In the genomic region with DNA sequence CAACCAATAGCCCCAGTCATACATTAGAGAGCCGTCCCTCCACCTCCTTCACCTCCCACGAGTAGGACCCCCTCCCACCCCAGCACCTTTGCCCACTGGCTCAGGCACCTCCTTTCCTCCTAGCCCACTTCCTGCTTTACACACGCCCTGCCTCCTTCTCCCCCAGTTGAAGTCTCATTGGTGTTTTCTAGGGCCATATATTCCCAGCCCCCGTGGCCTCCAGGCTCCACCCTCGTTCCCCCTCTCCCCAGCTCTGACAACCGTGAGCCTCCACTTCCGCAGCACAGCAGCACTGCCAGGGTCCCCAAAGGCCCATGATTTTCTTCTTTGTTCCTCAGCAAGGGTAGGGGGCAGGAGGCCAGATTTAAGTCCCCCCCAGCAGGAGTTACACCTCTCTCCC, we compare ENCODE assay signal across 29 cellular contexts.
DNase-seq lines count a peak whose midpoint lies in the region; ATAC-seq and TF ChIP-seq lines count a peak whose summit lies in the region.
"Had no signal": no experiment of that assay in that cellular context is flagged by ENCODE, and none has a peak within 500 bp of the region (broad histone marks: within the 10 kb centered on the region; RNA-seq: fewer than 3 reads in every experiment).

No MANE protein-coding gene starts in this region.

- peak overlapping the region; percentile 46 for H3K27ac Mint-ChIP-seq in activated naive CD8-positive, alpha-beta T cell
- peak overlapping the region; percentile 27 to 94 (median 88) for H3K27ac Mint-ChIP-seq in naive thymus-derived CD8-positive, alpha-beta T cell
- H3K27ac Mint-ChIP-seq: activated T-helper 2 cell treated with anti-CD3 and anti-CD28 coated beads, Interferon-gamma antibody, Interleukin-2, Interleukin-4, amounts not matched to agents 10 μg/mL and 5 μg/mL and 100 μg/mL, durations not matched to agents 14 hours and 24 hours and 36 hours; CD4-positive, alpha-beta T cell; GM23338; progenitor cell of endocrine pancreas had no signal

- no peaks in the 10 kb centered on the region for H3K9me3 ChIP-seq in upper lobe of right lung
- H3K9me3 ChIP-seq: neutrophil, sigmoid colon, thyroid gland had no signal

- intact Hi-C loops in upper lobe of right lung (cut with DNase I), result no loop called here

- no peaks in the 10 kb centered on the region for H3K36me3 ChIP-seq in upper lobe of right lung
- H3K36me3 ChIP-seq: brain microvascular endothelial cell, neutrophil, sigmoid colon, thyroid gland had no signal

- H3K27me3 Mint-ChIP-seq in activated naive CD8-positive, alpha-beta T cell, result no peaks in the 10 kb centered on the region
- no peaks in the 10 kb centered on the region for H3K27me3 Mint-ChIP-seq in naive thymus-derived CD8-positive, alpha-beta T cell
- H3K27me3 Mint-ChIP-seq: CD4-positive, alpha-beta T cell had no signal

- H3K9me3 Mint-ChIP-seq in activated naive CD8-positive, alpha-beta T cell (ENCODE audit: low read depth), result no peaks in the 10 kb centered on the region
- peaks cover 0 to 3% (median 0%) of the 10 kb centered on the region in 9 donors for H3K9me3 Mint-ChIP-seq in naive thymus-derived CD8-positive, alpha-beta T cell
- H3K9me3 Mint-ChIP-seq: CD4-positive, alpha-beta T cell had no signal

- H3K4me3 ChIP-seq in upper lobe of right lung, result no peak overlapping the region
- H3K4me3 ChIP-seq: GM23338, lung, sigmoid colon, thyroid gland had no signal

- H3K4me3 Mint-ChIP-seq in activated naive CD8-positive, alpha-beta T cell, result no peak overlapping the region
- H3K4me3 Mint-ChIP-seq in naive thymus-derived CD8-positive, alpha-beta T cell, result peak overlapping the region in 8 of 10 donors; percentile 42 to 67 (median 60)
- H3K4me3 Mint-ChIP-seq: CD4-positive, alpha-beta T cell; GM23338 had no signal

- POLR2A ChIA-PET in naive thymus-derived CD8-positive, alpha-beta T cell (lab: Charles Lee), result interaction anchor here (0.5 to 2.8 kb wide), 6 partner anchors 8 to 644 kb away, joined by 3 to 15 read pairs (median 3); partner anchors contain the start of gene TNRC6C

- H3K36me3 Mint-ChIP-seq in activated naive CD8-positive, alpha-beta T cell, result no peaks in the 10 kb centered on the region
- H3K36me3 Mint-ChIP-seq in naive thymus-derived CD8-positive, alpha-beta T cell, result no peaks in the 10 kb centered on the region

- H3K27me3 ChIP-seq in upper lobe of right lung, result no peaks in the 10 kb centered on the region
- H3K27me3 ChIP-seq: foreskin keratinocyte, sigmoid colon, thyroid gland had no signal

- H3K27ac ChIP-seq in upper lobe of right lung, result no peak overlapping the region
- H3K27ac ChIP-seq: brain microvascular endothelial cell, foreskin keratinocyte, neutrophil, sigmoid colon, thyroid gland had no signal

- H3K4me1 ChIP-seq in upper lobe of right lung, result peaks cover 7% of the 10 kb centered on the region
- H3K4me1 ChIP-seq: foreskin keratinocyte had no signal

- DNase-seq in activated effector memory CD4-positive, alpha-beta T cell treated with anti-CD3 and anti-CD28 coated beads, Interleukin-2, amount 50 U/mL, for 16 hours, result peak; percentile 25
- DNase-seq in activated effector memory CD4-positive, alpha-beta T cell treated with Interleukin-2 at 50 U/mL for 16 hours, result no peak
- DNase-seq in naive thymus-derived CD8-positive, alpha-beta T cell, result peak in 9 of 10 donors; percentile 5 to 72 (median 31)
- DNase-seq in upper lobe of right lung (peak; percentile 20), kidney tubule cell (ENCODE audit: low spot score) (no peak), NCI-H146 (lab: John Stamatoyannopoulos, UW) (no peak)
- DNase-seq: activated CD4-positive, alpha-beta T cell treated with anti-CD3 and anti-CD28 coated beads, Interleukin-2, amount 50 U/mL, for 48 hours; AML-193; brain microvascular endothelial cell; CD4-positive, alpha-beta T cell; DMS 273 treated with DMSO at 0.1 percent for 48 hours; effector memory CD4-positive, alpha-beta T cell; foreskin keratinocyte; NCI-H1105; NCI-H2029; NCI-H526; SIG-M5; sigmoid colon; stimulated activated naive CD4-positive, alpha-beta T cell; thyroid gland had no signal

- ATAC-seq in naive thymus-derived CD8-positive, alpha-beta T cell, result peak; percentile 98
- no peak for ATAC-seq in upper lobe of right lung
- ATAC-seq in HG02588 (IDR thresholded peaks at IDR 0.05; ENCODE audit: unreplicated experiment), result no peak
- ATAC-seq: esophagus mucosa, foreskin keratinocyte, GM23338, HepG2 had no signal

- TF ChIP-seq CTCF in upper lobe of right lung (IDR thresholded peaks at IDR 0.05), result no peak

- peaks cover 19% of the 10 kb centered on the region for H3K4me1 Mint-ChIP-seq in activated naive CD8-positive, alpha-beta T cell (ENCODE audit: low read depth)
- peaks cover 17 to 30% (median 21%) of the 10 kb centered on the region in 4 donors for H3K4me1 Mint-ChIP-seq in naive thymus-derived CD8-positive, alpha-beta T cell

Comparison
In these comparisons a context has a peak if more than half of its experiments do, and no peak if none do; other contexts are left out.
1. DNase-seq: peak in activated effector memory CD4-positive, alpha-beta T cell treated with anti-CD3 and anti-CD28 coated beads, Interleukin-2, amount 50 U/mL, for 16 hours (single experiment), naive thymus-derived CD8-positive, alpha-beta T cell (9 of 10) and upper lobe of right lung (single experiment); none in activated effector memory CD4-positive, alpha-beta T cell treated with Interleukin-2 at 50 U/mL for 16 hours (single experiment), kidney tubule cell (single experiment) and NCI-H146 (single experiment).
2. ATAC-seq: peak in naive thymus-derived CD8-positive, alpha-beta T cell (2 of 2); none in upper lobe of right lung (single experiment) and HG02588 (single experiment).